Comparison of ENCODE assay signal across 31 cellular contexts in genomic region chr18:7023581-7023980, GRCh38.
"Had no signal": no experiment of that assay in that cellular context is flagged by ENCODE, and none has a peak within 500 bp of the region (broad histone marks: within the 10 kb centered on the region; RNA-seq: fewer than 3 reads in every experiment).

No MANE protein-coding gene starts in this region.

- H3K4me3 ChIP-seq: adrenal gland, body of pancreas, esophagus squamous epithelium, gastroesophageal sphincter had no signal

- H3K9me3 ChIP-seq: adrenal gland, body of pancreas, esophagus squamous epithelium, gastroesophageal sphincter had no signal

- H3K27me3 Mint-ChIP-seq: activated B cell treated with CpG ODN at 0.5 μM for 24 hours; activated CD8-positive, alpha-beta T cell treated with anti-CD3 and anti-CD28 coated beads for 36 hours; activated naive CD8-positive, alpha-beta T cell treated with anti-CD3 and anti-CD28 coated beads for 36 hours; activated naive CD8-positive, alpha-beta T cell treated with anti-CD3 and anti-CD28 coated beads, Interleukin-2, amount 50 U/mL, for 24 hours; T-helper 17 cell had no signal

- H3K9me3 Mint-ChIP-seq: activated B cell treated with CpG ODN at 0.5 μM for 24 hours; activated CD8-positive, alpha-beta T cell treated with anti-CD3 and anti-CD28 coated beads for 36 hours; activated naive CD4-positive, alpha-beta T cell treated with anti-CD3 and anti-CD28 coated beads for 36 hours; activated naive CD4-positive, alpha-beta T cell treated with anti-CD3 and anti-CD28 coated beads, Interleukin-2, amount 50 U/mL, for 24 hours; activated naive CD8-positive, alpha-beta T cell treated with anti-CD3 and anti-CD28 coated beads, Interleukin-2, amount 50 U/mL, for 24 hours; activated T-helper 1 cell treated with anti-CD3 and anti-CD28 coated beads, Interleukin-12 subunit alpha, Interleukin-12 subunit beta, Interleukin-2, Interleukin-4 antibody, amounts not matched to agents 30 ng/mL and 10 ng/mL and 1 ng/mL, durations not matched to agents 14 hours and 24 hours and 36 hours had no signal

- H3K27ac Mint-ChIP-seq: activated B cell treated with CpG ODN at 0.5 μM for 24 hours; activated CD8-positive, alpha-beta T cell treated with anti-CD3 and anti-CD28 coated beads for 36 hours; activated naive CD4-positive, alpha-beta T cell treated with anti-CD3 and anti-CD28 coated beads for 36 hours; activated naive CD4-positive, alpha-beta T cell treated with anti-CD3 and anti-CD28 coated beads, Interleukin-2, amount 50 U/mL, for 24 hours; activated naive CD8-positive, alpha-beta T cell treated with anti-CD3 and anti-CD28 coated beads for 36 hours; activated naive CD8-positive, alpha-beta T cell treated with anti-CD3 and anti-CD28 coated beads, Interleukin-2, amount 50 U/mL, for 24 hours; activated T-helper 1 cell treated with anti-CD3 and anti-CD28 coated beads, Interleukin-12 subunit alpha, Interleukin-12 subunit beta, Interleukin-2, Interleukin-4 antibody, amounts not matched to agents 30 ng/mL and 10 ng/mL and 1 ng/mL, durations not matched to agents 14 hours and 24 hours and 36 hours; activated T-helper 2 cell treated with anti-CD3 and anti-CD28 coated beads, Interferon-gamma antibody, Interleukin-2, Interleukin-4, amounts not matched to agents 10 μg/mL and 5 μg/mL and 100 μg/mL, durations not matched to agents 14 hours and 24 hours and 36 hours; T-helper 17 cell; T-helper 2 cell treated with Interferon-gamma antibody and Interleukin-4, amounts not matched to agents 5 μg/mL and 100 μg/mL, for 36 hours had no signal

- H3K36me3 Mint-ChIP-seq: activated naive CD4-positive, alpha-beta T cell treated with anti-CD3 and anti-CD28 coated beads, Interleukin-2, amount 50 U/mL, for 24 hours; activated naive CD8-positive, alpha-beta T cell treated with anti-CD3 and anti-CD28 coated beads for 36 hours had no signal

- H3K4me1 ChIP-seq: adrenal gland, esophagus squamous epithelium, gastroesophageal sphincter had no signal

- H3K4me3 Mint-ChIP-seq: activated B cell treated with CpG ODN at 0.5 μM for 24 hours; activated CD8-positive, alpha-beta T cell treated with anti-CD3 and anti-CD28 coated beads for 36 hours; activated naive CD4-positive, alpha-beta T cell treated with anti-CD3 and anti-CD28 coated beads for 36 hours; activated naive CD4-positive, alpha-beta T cell treated with anti-CD3 and anti-CD28 coated beads, Interleukin-2, amount 50 U/mL, for 24 hours; activated naive CD8-positive, alpha-beta T cell treated with anti-CD3 and anti-CD28 coated beads for 36 hours; activated naive CD8-positive, alpha-beta T cell treated with anti-CD3 and anti-CD28 coated beads, Interleukin-2, amount 50 U/mL, for 24 hours; activated T-cell treated with anti-CD3 and anti-CD28 coated beads, Interleukin-2, amount 50 U/mL, for 4 hours; activated T-helper 1 cell treated with anti-CD3 and anti-CD28 coated beads, Interleukin-12 subunit alpha, Interleukin-12 subunit beta, Interleukin-2, Interleukin-4 antibody, amounts not matched to agents 30 ng/mL and 10 ng/mL and 1 ng/mL, durations not matched to agents 14 hours and 24 hours and 36 hours; T-helper 17 cell; T-helper 2 cell treated with Interferon-gamma antibody and Interleukin-4, amounts not matched to agents 5 μg/mL and 100 μg/mL, for 36 hours had no signal

- ATAC-seq: activated CD4-positive, CD25-positive, alpha-beta regulatory T cell treated with anti-CD3 and anti-CD28 coated beads, Interleukin-2, amount 50 U/mL, for 24 hours; activated CD8-positive, alpha-beta T cell treated with anti-CD3 and anti-CD28 coated beads for 36 hours; activated naive CD8-positive, alpha-beta T cell treated with anti-CD3 and anti-CD28 coated beads, Interleukin-2, amount 50 U/mL, for 24 hours; activated T-cell treated with anti-CD3 and anti-CD28 coated beads, Interleukin-2, amount 50 U/mL, for 4 hours; body of pancreas; gastroesophageal sphincter; T-helper 17 cell had no signal

- H3K36me3 ChIP-seq: adrenal gland, esophagus squamous epithelium, gastroesophageal sphincter, WERI-Rb-1 had no signal

- DNase-seq: activated B cell treated with CpG ODN at 0.5 μM for 24 hours; activated CD4-positive, alpha-beta T cell treated with anti-CD3 and anti-CD28 coated beads for 48 hours; activated CD4-positive, alpha-beta T cell treated with anti-CD3 and anti-CD28 coated beads, Interleukin-2, amount 50 U/mL, for 1 hour; activated CD4-positive, alpha-beta T cell treated with anti-CD3 and anti-CD28 coated beads, Interleukin-2, amount 50 U/mL, for 48 hours; activated CD8-positive, alpha-beta memory T cell treated with anti-CD3 and anti-CD28 coated beads for 24 hours; activated CD8-positive, alpha-beta T cell treated with anti-CD3 and anti-CD28 coated beads for 36 hours; activated effector memory CD4-positive, alpha-beta T cell treated with anti-CD3 and anti-CD28 coated beads, Interleukin-2, amount 50 U/mL, for 16 hours; activated naive CD4-positive, alpha-beta T cell treated with anti-CD3 and anti-CD28 coated beads for 36 hours; activated naive CD8-positive, alpha-beta T cell treated with anti-CD3 and anti-CD28 coated beads for 36 hours; activated naive CD8-positive, alpha-beta T cell treated with anti-CD3 and anti-CD28 coated beads, Interleukin-2, amount 50 U/mL, for 24 hours; activated T-cell treated with anti-CD3 and anti-CD28 coated beads, Interleukin-2, amount 50 U/mL, for 4 hours; adrenal gland; amygdala; aorta; body of pancreas; caudate nucleus; cortex of kidney; effector CD8-positive, alpha-beta T cell; esophagus squamous epithelium; foreskin melanocyte; T-helper 1 cell; T-helper 17 cell; T1000; WERI-Rb-1 had no signal

- H3K27me3 ChIP-seq: adrenal gland, body of pancreas, esophagus squamous epithelium, gastroesophageal sphincter had no signal

- H3K27ac ChIP-seq: adrenal gland, body of pancreas, epithelial cell of prostate, esophagus squamous epithelium, gastroesophageal sphincter, WERI-Rb-1 had no signal

- H3K4me1 Mint-ChIP-seq: activated B cell treated with CpG ODN at 0.5 μM for 24 hours; activated naive CD4-positive, alpha-beta T cell treated with anti-CD3 and anti-CD28 coated beads, Interleukin-2, amount 50 U/mL, for 24 hours; activated naive CD8-positive, alpha-beta T cell treated with anti-CD3 and anti-CD28 coated beads for 36 hours; activated naive CD8-positive, alpha-beta T cell treated with anti-CD3 and anti-CD28 coated beads, Interleukin-2, amount 50 U/mL, for 24 hours; T-helper 17 cell had no signal
